ENCODE assay signal across 8 cellular contexts in the genomic region with DNA sequence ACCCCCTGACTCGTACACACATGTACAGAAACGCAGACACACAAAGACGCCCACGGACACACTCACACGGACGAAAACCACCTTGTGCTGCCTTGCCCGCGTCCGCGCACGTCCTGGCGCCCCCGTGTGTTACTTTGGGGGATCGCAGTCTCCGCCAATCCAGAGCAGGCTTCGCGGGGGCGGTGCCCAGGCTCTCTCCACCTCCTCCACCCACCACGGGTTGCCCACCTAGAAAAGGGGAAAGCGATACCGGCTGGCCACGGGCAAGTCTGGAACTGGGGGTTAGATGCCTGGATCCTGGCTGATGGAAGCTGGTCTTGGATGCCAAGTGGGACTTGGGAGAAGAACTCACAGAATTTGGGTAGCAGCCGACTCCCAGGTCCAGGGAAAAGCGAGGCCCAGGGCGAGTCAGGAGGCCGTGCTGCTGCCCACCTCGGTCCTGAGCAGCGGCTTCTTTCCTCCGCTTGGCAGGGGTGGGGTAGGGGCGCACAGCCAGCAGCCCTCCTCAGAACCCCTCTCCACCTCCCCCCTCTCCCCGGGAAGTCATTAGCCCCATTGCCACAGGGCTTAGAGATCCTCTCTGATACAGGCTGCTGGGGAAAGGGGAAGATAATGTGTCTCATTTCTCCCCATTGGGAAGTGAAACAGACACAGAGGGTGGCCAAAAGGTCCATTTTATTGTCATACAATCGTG. TPM values are rescaled to one million over a fixed set of nuclear protein-coding genes. Genes with fewer than 3 reads are reported as not detected.
DNase-seq lines count a peak whose midpoint lies in the region; ATAC-seq and TF ChIP-seq lines count a peak whose summit lies in the region.

No MANE protein-coding gene starts in this region.

- POLR2A ChIA-PET in WTC11 (lab: Charles Lee): interaction anchor here (1.1 to 2.0 kb wide), 2 partner anchors 13 to 26 kb away, joined by 4 to 15 read pairs; no protein-coding TSS in a partner anchor

- peak overlapping the region; percentile 74 for H3K4me3 Mint-ChIP-seq in WTC11

- DNase-seq in NCI-H1436 (lab: John Stamatoyannopoulos, UW): peak; percentile 48
- DNase-seq in NCI-H1436 treated with DMSO at 0.1 percent for 48 hours (lab: John Stamatoyannopoulos, UW): no peak
- DNase-seq in NCI-H146 (lab: John Stamatoyannopoulos, UW): peak; percentile 36
- DNase-seq in WTC11 (ENCODE audit: low spot score): peak; percentile 86
- peak; percentile 44 to 58 for DNase-seq in T47D (ENCODE audit: low read depth in 1 of 2, low spot score in 1 of 2)
- peak; percentile 51 for DNase-seq in iris pigment epithelial cell (ENCODE audit: low read depth)
- peak; percentile 85 to 88 for DNase-seq in stimulated activated CD4-positive, alpha-beta T cell treated with anti-CD3 and anti-CD28 coated beads, Interleukin-2, amount 100 ng/mL, for 24 hours

- CTCF ChIA-PET in WTC11 (lab: Charles Lee): interaction anchor here (0.6 to 2.5 kb wide), 9 partner anchors 9 to 113 kb away, joined by 3 to 37 read pairs (median 9); a partner anchor contains a TSS

- in situ Hi-C loops in T47D (cut with HindIII; ENCODE audit: low pct_unique_long_range_greater_than_20kb, low sequenced_read_pairs): no loop called here

- H3K27ac Mint-ChIP-seq in WTC11: no peak overlapping the region

- H3K27me3 Mint-ChIP-seq in WTC11 (ENCODE audit: low read depth): peaks cover 98% of the 10 kb centered on the region

- no peaks in the 10 kb centered on the region for H3K9me3 Mint-ChIP-seq in WTC11

- peak; percentile 95 for TF ChIP-seq CTCF in WTC11 (IDR thresholded peaks at IDR 0.05)

- peaks cover 69% of the 10 kb centered on the region for H3K4me1 Mint-ChIP-seq in WTC11

- no peaks in the 10 kb centered on the region for H3K36me3 Mint-ChIP-seq in WTC11

- ATAC-seq in WTC11 (peak; percentile 13), HG02571 (IDR thresholded peaks at IDR 0.05; ENCODE audit: unreplicated experiment) (no peak)

TF ChIP-seq in WTC11, 78 proteins besides CTCF, POLR2A, EP300 and RAD21:
- TF ChIP-seq SP1 (CRISPR knock-in tag; conservative IDR thresholded peaks at IDR 0.05) (peak; percentile 55; the same call in 1 of the 2 replicates), ETV6 (CRISPR knock-in tag; IDR thresholded peaks at IDR 0.05) (peak; percentile 39; the same call in 1 of the 2 replicates), ELF4 (CRISPR knock-in tag; IDR thresholded peaks at IDR 0.05; ENCODE audit: low read depth) (no peak)

RNA-seq across cellular contexts. Expression of a gene that starts 4.6 kb away (rescaled TPM):
- 5.2 to 6.4 TPM (median 5.6 TPM) in 3 replicates for total RNA-seq in WTC11 (2021)

RNA-seq across cellular contexts. Expression of a gene that starts 10.1 kb away (rescaled TPM):
- 0.32 to 0.62 TPM (median 0.39 TPM) in 3 replicates for total RNA-seq in WTC11 (2021)

RNA-seq across cellular contexts. Expression of a gene that starts 15.7 kb away (rescaled TPM):
- total RNA-seq in WTC11 (2021): 60.7 to 80.0 TPM (median 78.2 TPM) in 3 replicates

RNA-seq across cellular contexts. Expression of a gene that starts 30.9 kb away (rescaled TPM):
- 0.81 to 0.92 TPM (median 0.82 TPM) in 3 replicates for total RNA-seq in WTC11 (2021)

RNA-seq across cellular contexts. Expression of a gene that starts 43.1 kb away (rescaled TPM):
- total RNA-seq in WTC11 (2021): 1.1 to 2.6 TPM (median 2.2 TPM) in 3 replicates
